Comparison of ENCODE assay signal across 10 cellular contexts in genomic region chr12:52358575-52359350, GRCh38. TPM values are rescaled to one million over a fixed set of nuclear protein-coding genes. Genes with fewer than 3 reads are reported as not detected.
DNase-seq lines count a peak whose midpoint lies in the region; ATAC-seq and TF ChIP-seq lines count a peak whose summit lies in the region.
"Had no signal": no experiment of that assay in that cellular context is flagged by ENCODE, and none has a peak within 500 bp of the region (broad histone marks: within the 10 kb centered on the region; RNA-seq: fewer than 3 reads in every experiment).

No MANE protein-coding gene starts in this region.

- no peak overlapping the region for H3K4me3 ChIP-seq in suprapubic skin
- H3K4me3 ChIP-seq: SJCRH30 had no signal

- H3K27ac ChIP-seq in suprapubic skin, result no peak overlapping the region
- H3K27ac ChIP-seq: SJCRH30 had no signal

- peak; percentile 95 for ATAC-seq in HG02678 (IDR thresholded peaks at IDR 0.05; ENCODE audit: unreplicated experiment)

- H3K4me1 ChIP-seq in suprapubic skin, result peaks cover 13% of the 10 kb centered on the region

- peaks cover 4% of the 10 kb centered on the region for H3K27me3 ChIP-seq in suprapubic skin
- H3K27me3 ChIP-seq: SJCRH30 had no signal

- TF ChIP-seq CTCF in suprapubic skin (IDR thresholded peaks at IDR 0.05), result no peak

- peak; percentile 12 for DNase-seq in stimulated activated CD4-positive, alpha-beta T cell treated with anti-CD3 and anti-CD28 coated beads, Interleukin-15, amount 100 ng/mL, for 24 hours
- no peak for DNase-seq in stimulated activated CD4-positive, alpha-beta T cell treated with anti-CD3 and anti-CD28 coated beads, Interleukin-4, amount 100 ng/mL, for 4 hours
- peak; percentile 60 for DNase-seq in NCI-H69 (lab: John Stamatoyannopoulos, UW)
- DNase-seq in suprapubic skin (ENCODE audit: low spot score in 2 of 2), result peak; percentile 32 to 46
- no peak for DNase-seq in MV-4-11 (lab: John Stamatoyannopoulos, UW)
- DNase-seq in DMS 273 (lab: John Stamatoyannopoulos, UW; ENCODE audit: unreplicated experiment), result no peak
- DNase-seq in NCI-H187 treated with DMSO at 0.1 percent for 48 hours (lab: John Stamatoyannopoulos, UW), result no peak

- TF ChIP-seq POLR2A in suprapubic skin (IDR thresholded peaks at IDR 0.05), result no peak

- H3K36me3 ChIP-seq in suprapubic skin, result no peaks in the 10 kb centered on the region
- H3K36me3 ChIP-seq: SJCRH30 had no signal

- WGBS in suprapubic skin, result 62% methylated on average over 5 of the region's 5 CpGs

- no peak for TF ChIP-seq EP300 in suprapubic skin (IDR thresholded peaks at IDR 0.05)

- H3K9me3 ChIP-seq in suprapubic skin, result no peaks in the 10 kb centered on the region
- H3K9me3 ChIP-seq: SJCRH30 had no signal

RNA-seq across cellular contexts. Expression of gene KRT85, which starts 8.5 kb away (rescaled TPM):
- total RNA-seq in suprapubic skin, result 100 to 1,000 TPM in 2 of 4 donors, 10 to 100 TPM in 1, 1 to 10 TPM in 1; 4.2 to 766 (median 96.1) TPM
- total RNA-seq: SJCRH30, subcutaneous adipose tissue had no signal

RNA-seq across cellular contexts. Expression of gene KRT84, which starts 26.7 kb away (rescaled TPM):
- total RNA-seq in suprapubic skin, result 1 to 10 TPM in 1 of 4 donors, under 1 TPM in 2, not detected in 1; 0.49 to 2.1 (median 0.65) TPM
- total RNA-seq: SJCRH30, subcutaneous adipose tissue had no signal

RNA-seq across cellular contexts. Expression of gene KRT83, which starts 37.6 kb away (rescaled TPM):
- total RNA-seq in suprapubic skin, result 10 to 100 TPM in 3 of 4 donors, not detected in 1; 10.3 to 97.1 (median 33.9) TPM
- total RNA-seq: SJCRH30, subcutaneous adipose tissue had no signal

RNA-seq across cellular contexts. Expression of gene KRT82, which starts 47.4 kb away (rescaled TPM):
- total RNA-seq in suprapubic skin, result 10 to 100 TPM in 1 of 4 donors, 1 to 10 TPM in 3; 1.3 to 40.7 (median 7.6) TPM
- total RNA-seq: SJCRH30, subcutaneous adipose tissue had no signal

Comparison
In these comparisons a context has a peak if more than half of its experiments do, and no peak if none do; other contexts are left out.
1. DNase-seq: peak in stimulated activated CD4-positive, alpha-beta T cell treated with anti-CD3 and anti-CD28 coated beads, Interleukin-15, amount 100 ng/mL, for 24 hours (single experiment), NCI-H69 (single experiment) and suprapubic skin (2 of 2); none in stimulated activated CD4-positive, alpha-beta T cell treated with anti-CD3 and anti-CD28 coated beads, Interleukin-4, amount 100 ng/mL, for 4 hours (0 of 2), MV-4-11 (single experiment), DMS 273 (single experiment) and NCI-H187 treated with DMSO at 0.1 percent for 48 hours (single experiment).